In the genomic region with DNA sequence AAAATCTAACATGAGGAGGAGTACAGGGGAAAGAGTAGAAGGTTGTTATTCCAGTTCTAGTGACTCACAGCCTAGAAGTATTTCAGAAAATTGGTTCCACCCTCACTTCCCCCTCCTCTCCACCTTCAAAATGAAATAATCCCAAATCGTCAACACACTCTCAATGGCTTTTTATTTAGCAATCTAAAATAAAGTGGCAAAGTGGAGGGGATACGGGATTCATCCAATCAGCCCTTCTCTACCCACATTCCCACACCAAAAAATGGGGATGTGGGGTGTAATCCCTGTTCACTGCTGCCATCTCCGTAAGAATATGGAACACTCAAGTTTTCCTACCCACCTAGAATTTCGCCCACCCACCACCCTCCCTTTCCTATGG, we compare ENCODE assay signal across 8 cellular contexts. TPM values are rescaled to one million over a fixed set of nuclear protein-coding genes. Genes with fewer than 3 reads are reported as not detected.
DNase-seq lines count a peak whose midpoint lies in the region; ATAC-seq lines count a peak whose summit lies in the region.

No MANE protein-coding gene starts in this region.

- ATAC-seq in HG02938 (IDR thresholded peaks at IDR 0.05; ENCODE audit: unreplicated experiment) (no peak), left lobe of liver (no peak)

- H3K9me3 ChIP-seq in MG63 = no peaks in the 10 kb centered on the region

- H3K36me3 ChIP-seq in MG63 = no peaks in the 10 kb centered on the region; the same call in 1 of the 2 replicates

- H3K27me3 ChIP-seq in MG63 (no peaks in the 10 kb centered on the region), layer of hippocampus (ENCODE audit: control insufficient read depth, insufficient read depth, low read length) (no peaks in the 10 kb centered on the region)

- peak; percentile 83 for DNase-seq in DMS53 treated with DMSO at 0.1 percent for 48 hours (lab: John Stamatoyannopoulos, UW; ENCODE audit: unreplicated experiment)
- no peak for DNase-seq in MG63
- peak; percentile 9 to 38 for DNase-seq in T47D (ENCODE audit: low read depth in 1 of 2, low spot score in 1 of 2)
- no peak for DNase-seq in left lobe of liver (ENCODE audit: low spot score)
- DNase-seq in HK-2 (ENCODE audit: unreplicated experiment) = no peak

- peak overlapping the region; percentile 72 for H3K4me3 ChIP-seq in MG63

- in situ Hi-C loops in T47D (cut with HindIII; ENCODE audit: low pct_unique_long_range_greater_than_20kb, low sequenced_read_pairs) = no loop called here

- H3K27ac ChIP-seq in layer of hippocampus (ENCODE audit: low read depth, low read length) (peak overlapping the region; percentile 82), temporal lobe (ENCODE audit: low read depth, low read length) (peak overlapping the region; percentile 80)

RNA-seq across cellular contexts. Expression of a gene that starts 1.0 kb away (rescaled TPM):
- total RNA-seq in MG63 (2014; rRNA removed; shearing (Covaris generic); ENCODE audit: low replicate concordance) = 106 and 287 TPM in 2 replicates
- total RNA-seq in temporal lobe (163 TPM), left lobe of liver (32.2 TPM)

RNA-seq across cellular contexts. Expression of a gene that starts 41.3 kb away (rescaled TPM):
- total RNA-seq in MG63 (2014; rRNA removed; shearing (Covaris generic); ENCODE audit: low replicate concordance) = 0.69 and 0.86 TPM in 2 replicates
- total RNA-seq in temporal lobe (9.8 TPM), left lobe of liver (1.2 TPM)

Comparison
In these comparisons a context has a peak if more than half of its experiments do, and no peak if none do; other contexts are left out.
1. DNase-seq: peak in DMS53 treated with DMSO at 0.1 percent for 48 hours (single experiment) and T47D (2 of 2); none in MG63 (single experiment), left lobe of liver (single experiment) and HK-2 (single experiment).